Comparison of ENCODE assay signal across 1 cellular context in genomic region chr9:115513148-115513547, GRCh38.
TF ChIP-seq lines count a peak whose summit lies in the region.

No MANE protein-coding gene starts in this region.

TF ChIP-seq in WTC11, 78 proteins besides CTCF, POLR2A, EP300 and RAD21 (continued from another document):
- no peak for TF ChIP-seq ZNF532 (CRISPR knock-in tag; IDR thresholded peaks at IDR 0.05; ENCODE audit: borderline replicate concordance)
- no peak for TF ChIP-seq ARID4B (CRISPR knock-in tag; IDR thresholded peaks at IDR 0.05; ENCODE audit: borderline replicate concordance)
- TF ChIP-seq NFATC4 (CRISPR knock-in tag; IDR thresholded peaks at IDR 0.05) = no peak
- TF ChIP-seq ETV6 (CRISPR knock-in tag; IDR thresholded peaks at IDR 0.05) = no peak
- no peak for TF ChIP-seq ATF3 (CRISPR knock-in tag; conservative IDR thresholded peaks at IDR 0.05)
- TF ChIP-seq FOXJ3 (CRISPR knock-in tag; IDR thresholded peaks at IDR 0.05; ENCODE audit: borderline replicate concordance) = no peak
- no peak for TF ChIP-seq MLX (CRISPR knock-in tag; IDR thresholded peaks at IDR 0.05)
